In genomic region chr6:27547157-27548075, GRCh38 we compare ENCODE assay signal across 1 cellular context.
TF ChIP-seq lines count a peak whose summit lies in the region.

No MANE protein-coding gene starts in this region.

TF ChIP-seq in endothelial cell of umbilical vein, 7 proteins besides CTCF, POLR2A, EP300 and RAD21 (continued from another document):
- TF ChIP-seq MYC (IDR thresholded peaks at IDR 0.05; ENCODE audit: low read depth, low read length) (no peak), MAX (IDR thresholded peaks at IDR 0.05; ENCODE audit: insufficient read depth, insufficient read length) (no peak), FOS (IDR thresholded peaks at IDR 0.05; ENCODE audit: borderline replicate concordance, insufficient read depth, low read length) (no peak), EZH2 (IDR thresholded peaks at IDR 0.05; ENCODE audit: borderline replicate concordance, low read depth, low read length, severe bottlenecking) (no peak)
TF ChIP-seq in endothelial cell of umbilical vein: peak in this region for 0.
